In the genomic region with DNA sequence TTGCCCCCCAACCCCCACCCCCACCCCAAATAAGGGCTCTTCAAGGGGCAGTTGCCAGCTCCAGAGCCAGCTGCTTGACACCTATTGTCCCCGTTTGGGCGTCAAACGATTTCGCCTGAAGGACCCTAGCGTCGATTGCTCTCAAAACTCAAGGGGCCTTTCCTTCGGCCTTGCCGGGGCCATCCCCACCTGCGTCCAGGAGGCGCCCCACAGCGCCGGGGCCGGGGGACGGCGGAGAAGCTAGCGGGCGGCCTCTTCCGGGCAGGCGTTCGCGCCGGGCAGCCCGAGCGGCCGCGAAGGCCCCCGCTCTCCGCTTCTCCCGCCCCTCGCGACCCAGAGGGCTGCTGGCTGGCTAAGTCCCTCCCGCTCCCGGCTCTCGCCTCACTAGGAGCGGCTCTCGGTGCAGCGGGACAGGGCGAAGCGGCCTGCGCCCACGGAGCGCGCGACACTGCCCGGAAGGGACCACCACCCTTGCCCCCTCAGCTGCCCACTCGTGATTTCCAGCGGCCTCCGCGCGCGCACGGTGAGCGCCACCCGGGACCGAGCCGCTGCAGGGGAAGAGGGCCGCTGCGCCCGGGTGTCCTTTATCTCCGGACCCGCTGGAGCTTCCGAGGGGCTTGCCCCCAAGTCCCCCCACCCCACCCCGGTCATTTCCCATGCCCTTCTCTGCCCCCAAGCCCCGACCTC, we compare ENCODE assay signal across 1 cellular context.
TF ChIP-seq lines count a peak whose summit lies in the region.

A gene with protein sequence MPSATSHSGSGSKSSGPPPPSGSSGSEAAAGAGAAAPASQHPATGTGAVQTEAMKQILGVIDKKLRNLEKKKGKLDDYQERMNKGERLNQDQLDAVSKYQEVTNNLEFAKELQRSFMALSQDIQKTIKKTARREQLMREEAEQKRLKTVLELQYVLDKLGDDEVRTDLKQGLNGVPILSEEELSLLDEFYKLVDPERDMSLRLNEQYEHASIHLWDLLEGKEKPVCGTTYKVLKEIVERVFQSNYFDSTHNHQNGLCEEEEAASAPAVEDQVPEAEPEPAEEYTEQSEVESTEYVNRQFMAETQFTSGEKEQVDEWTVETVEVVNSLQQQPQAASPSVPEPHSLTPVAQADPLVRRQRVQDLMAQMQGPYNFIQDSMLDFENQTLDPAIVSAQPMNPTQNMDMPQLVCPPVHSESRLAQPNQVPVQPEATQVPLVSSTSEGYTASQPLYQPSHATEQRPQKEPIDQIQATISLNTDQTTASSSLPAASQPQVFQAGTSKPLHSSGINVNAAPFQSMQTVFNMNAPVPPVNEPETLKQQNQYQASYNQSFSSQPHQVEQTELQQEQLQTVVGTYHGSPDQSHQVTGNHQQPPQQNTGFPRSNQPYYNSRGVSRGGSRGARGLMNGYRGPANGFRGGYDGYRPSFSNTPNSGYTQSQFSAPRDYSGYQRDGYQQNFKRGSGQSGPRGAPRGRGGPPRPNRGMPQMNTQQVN (plus strand): TSS at position 383 of the 687 bp plus-strand sequence. CDS start 690 bp downstream, outside the sequence.

TF ChIP-seq in K562, 482 proteins besides CTCF, POLR2A, EP300 and RAD21 (continued from another document and continues in another):
- TF ChIP-seq, protein P1, sequence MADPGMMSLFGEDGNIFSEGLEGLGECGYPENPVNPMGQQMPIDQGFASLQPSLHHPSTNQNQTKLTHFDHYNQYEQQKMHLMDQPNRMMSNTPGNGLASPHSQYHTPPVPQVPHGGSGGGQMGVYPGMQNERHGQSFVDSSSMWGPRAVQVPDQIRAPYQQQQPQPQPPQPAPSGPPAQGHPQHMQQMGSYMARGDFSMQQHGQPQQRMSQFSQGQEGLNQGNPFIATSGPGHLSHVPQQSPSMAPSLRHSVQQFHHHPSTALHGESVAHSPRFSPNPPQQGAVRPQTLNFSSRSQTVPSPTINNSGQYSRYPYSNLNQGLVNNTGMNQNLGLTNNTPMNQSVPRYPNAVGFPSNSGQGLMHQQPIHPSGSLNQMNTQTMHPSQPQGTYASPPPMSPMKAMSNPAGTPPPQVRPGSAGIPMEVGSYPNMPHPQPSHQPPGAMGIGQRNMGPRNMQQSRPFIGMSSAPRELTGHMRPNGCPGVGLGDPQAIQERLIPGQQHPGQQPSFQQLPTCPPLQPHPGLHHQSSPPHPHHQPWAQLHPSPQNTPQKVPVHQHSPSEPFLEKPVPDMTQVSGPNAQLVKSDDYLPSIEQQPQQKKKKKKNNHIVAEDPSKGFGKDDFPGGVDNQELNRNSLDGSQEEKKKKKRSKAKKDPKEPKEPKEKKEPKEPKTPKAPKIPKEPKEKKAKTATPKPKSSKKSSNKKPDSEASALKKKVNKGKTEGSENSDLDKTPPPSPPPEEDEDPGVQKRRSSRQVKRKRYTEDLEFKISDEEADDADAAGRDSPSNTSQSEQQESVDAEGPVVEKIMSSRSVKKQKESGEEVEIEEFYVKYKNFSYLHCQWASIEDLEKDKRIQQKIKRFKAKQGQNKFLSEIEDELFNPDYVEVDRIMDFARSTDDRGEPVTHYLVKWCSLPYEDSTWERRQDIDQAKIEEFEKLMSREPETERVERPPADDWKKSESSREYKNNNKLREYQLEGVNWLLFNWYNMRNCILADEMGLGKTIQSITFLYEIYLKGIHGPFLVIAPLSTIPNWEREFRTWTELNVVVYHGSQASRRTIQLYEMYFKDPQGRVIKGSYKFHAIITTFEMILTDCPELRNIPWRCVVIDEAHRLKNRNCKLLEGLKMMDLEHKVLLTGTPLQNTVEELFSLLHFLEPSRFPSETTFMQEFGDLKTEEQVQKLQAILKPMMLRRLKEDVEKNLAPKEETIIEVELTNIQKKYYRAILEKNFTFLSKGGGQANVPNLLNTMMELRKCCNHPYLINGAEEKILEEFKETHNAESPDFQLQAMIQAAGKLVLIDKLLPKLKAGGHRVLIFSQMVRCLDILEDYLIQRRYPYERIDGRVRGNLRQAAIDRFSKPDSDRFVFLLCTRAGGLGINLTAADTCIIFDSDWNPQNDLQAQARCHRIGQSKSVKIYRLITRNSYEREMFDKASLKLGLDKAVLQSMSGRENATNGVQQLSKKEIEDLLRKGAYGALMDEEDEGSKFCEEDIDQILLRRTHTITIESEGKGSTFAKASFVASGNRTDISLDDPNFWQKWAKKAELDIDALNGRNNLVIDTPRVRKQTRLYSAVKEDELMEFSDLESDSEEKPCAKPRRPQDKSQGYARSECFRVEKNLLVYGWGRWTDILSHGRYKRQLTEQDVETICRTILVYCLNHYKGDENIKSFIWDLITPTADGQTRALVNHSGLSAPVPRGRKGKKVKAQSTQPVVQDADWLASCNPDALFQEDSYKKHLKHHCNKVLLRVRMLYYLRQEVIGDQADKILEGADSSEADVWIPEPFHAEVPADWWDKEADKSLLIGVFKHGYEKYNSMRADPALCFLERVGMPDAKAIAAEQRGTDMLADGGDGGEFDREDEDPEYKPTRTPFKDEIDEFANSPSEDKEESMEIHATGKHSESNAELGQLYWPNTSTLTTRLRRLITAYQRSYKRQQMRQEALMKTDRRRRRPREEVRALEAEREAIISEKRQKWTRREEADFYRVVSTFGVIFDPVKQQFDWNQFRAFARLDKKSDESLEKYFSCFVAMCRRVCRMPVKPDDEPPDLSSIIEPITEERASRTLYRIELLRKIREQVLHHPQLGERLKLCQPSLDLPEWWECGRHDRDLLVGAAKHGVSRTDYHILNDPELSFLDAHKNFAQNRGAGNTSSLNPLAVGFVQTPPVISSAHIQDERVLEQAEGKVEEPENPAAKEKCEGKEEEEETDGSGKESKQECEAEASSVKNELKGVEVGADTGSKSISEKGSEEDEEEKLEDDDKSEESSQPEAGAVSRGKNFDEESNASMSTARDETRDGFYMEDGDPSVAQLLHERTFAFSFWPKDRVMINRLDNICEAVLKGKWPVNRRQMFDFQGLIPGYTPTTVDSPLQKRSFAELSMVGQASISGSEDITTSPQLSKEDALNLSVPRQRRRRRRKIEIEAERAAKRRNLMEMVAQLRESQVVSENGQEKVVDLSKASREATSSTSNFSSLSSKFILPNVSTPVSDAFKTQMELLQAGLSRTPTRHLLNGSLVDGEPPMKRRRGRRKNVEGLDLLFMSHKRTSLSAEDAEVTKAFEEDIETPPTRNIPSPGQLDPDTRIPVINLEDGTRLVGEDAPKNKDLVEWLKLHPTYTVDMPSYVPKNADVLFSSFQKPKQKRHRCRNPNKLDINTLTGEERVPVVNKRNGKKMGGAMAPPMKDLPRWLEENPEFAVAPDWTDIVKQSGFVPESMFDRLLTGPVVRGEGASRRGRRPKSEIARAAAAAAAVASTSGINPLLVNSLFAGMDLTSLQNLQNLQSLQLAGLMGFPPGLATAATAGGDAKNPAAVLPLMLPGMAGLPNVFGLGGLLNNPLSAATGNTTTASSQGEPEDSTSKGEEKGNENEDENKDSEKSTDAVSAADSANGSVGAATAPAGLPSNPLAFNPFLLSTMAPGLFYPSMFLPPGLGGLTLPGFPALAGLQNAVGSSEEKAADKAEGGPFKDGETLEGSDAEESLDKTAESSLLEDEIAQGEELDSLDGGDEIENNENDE (IDR thresholded peaks at IDR 0.05; ENCODE audit: low read depth, low read length), result no peak
- TF ChIP-seq SAFB (IDR thresholded peaks at IDR 0.05; ENCODE audit: borderline replicate concordance, low read depth, low read length) (peak; percentile 97), XRCC4 (IDR thresholded peaks at IDR 0.05; ENCODE audit: extremely low read depth, insufficient read depth, insufficient read length) (no peak), FIP1L1 (IDR thresholded peaks at IDR 0.05; ENCODE audit: low read depth, low read length, poor library complexity, severe bottlenecking) (peak; percentile 92), MAFK (IDR thresholded peaks at IDR 0.05; ENCODE audit: low read length) (no peak), EP400 (IDR thresholded peaks at IDR 0.05) (peak; percentile 34; the same call in 1 of the 2 replicates), DMBX1 (CRISPR knock-in tag; IDR thresholded peaks at IDR 0.05; ENCODE audit: borderline replicate concordance) (no peak), EHMT2 (IDR thresholded peaks at IDR 0.05) (no peak), ZNF165 (CRISPR knock-in tag; IDR thresholded peaks at IDR 0.05; ENCODE audit: borderline replicate concordance) (no peak), HOXB6 (CRISPR knock-in tag; IDR thresholded peaks at IDR 0.05; ENCODE audit: borderline replicate concordance) (no peak), PHF21A (IDR thresholded peaks at IDR 0.05; ENCODE audit: borderline replicate concordance, low read depth) (no peak), ZBTB7A (IDR thresholded peaks at IDR 0.05; ENCODE audit: borderline replicate concordance, control insufficient read depth, low read depth, low read length) (peak; percentile 23; the same call in 1 of the 2 replicates), JUNB (CRISPR knock-in tag; conservative IDR thresholded peaks at IDR 0.05) (no peak), ZNF316 (IDR thresholded peaks at IDR 0.05) (no peak), PURB (CRISPR knock-in tag; IDR thresholded peaks at IDR 0.05; ENCODE audit: low read depth) (no peak), SREBF1 (IDR thresholded peaks at IDR 0.05; ENCODE audit: borderline replicate concordance, low read depth, low read length) (no peak), NCOA4 (IDR thresholded peaks at IDR 0.05; ENCODE audit: partially characterized antibody) (no peak), MIER1 (IDR thresholded peaks at IDR 0.05; ENCODE audit: low read depth) (no peak), CAMTA2 (CRISPR knock-in tag; conservative IDR thresholded peaks at IDR 0.05) (0 out of 2 replicates have a peak, but pooled peaks have one; percentile 46), CTBP1 (IDR thresholded peaks at IDR 0.05; ENCODE audit: borderline replicate concordance) (peak; percentile 85), FOXJ2 (tag; IDR thresholded peaks at IDR 0.05) (no peak), POLR2H (tag; IDR thresholded peaks at IDR 0.05; ENCODE audit: low read depth) (peak; percentile 77; the same call in 1 of the 2 replicates), ZNF778 (CRISPR knock-in tag; IDR thresholded peaks at IDR 0.05) (no peak), SIRT6 (IDR thresholded peaks at IDR 0.05; ENCODE audit: low read depth, low read length) (no peak), ZBED1 (IDR thresholded peaks at IDR 0.05) (no peak), ZNF507 (tag; conservative IDR thresholded peaks at IDR 0.05) (no peak), RBM34 (IDR thresholded peaks at IDR 0.05; ENCODE audit: borderline replicate concordance, insufficient read depth, low read length) (peak; percentile 45; the same call in 1 of the 2 replicates), ZNF436 (CRISPR knock-in tag; IDR thresholded peaks at IDR 0.05) (no peak), MECOM (CRISPR knock-in tag; IDR thresholded peaks at IDR 0.05) (no peak), MED1 (CRISPR knock-in tag; IDR thresholded peaks at IDR 0.05; ENCODE audit: borderline replicate concordance) (no peak), HNRNPUL1 (IDR thresholded peaks at IDR 0.05; ENCODE audit: low read length) (no peak), TFAM (CRISPR knock-in tag; conservative IDR thresholded peaks at IDR 0.05) (no peak)
- TF ChIP-seq, protein P2, sequence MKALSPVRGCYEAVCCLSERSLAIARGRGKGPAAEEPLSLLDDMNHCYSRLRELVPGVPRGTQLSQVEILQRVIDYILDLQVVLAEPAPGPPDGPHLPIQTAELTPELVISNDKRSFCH (CRISPR knock-in tag; IDR thresholded peaks at IDR 0.05), result no peak
- TF ChIP-seq, protein P2 (tag; IDR thresholded peaks at IDR 0.05), result peak; percentile 44; the same call in 1 of the 2 replicates
- TF ChIP-seq, protein P3, sequence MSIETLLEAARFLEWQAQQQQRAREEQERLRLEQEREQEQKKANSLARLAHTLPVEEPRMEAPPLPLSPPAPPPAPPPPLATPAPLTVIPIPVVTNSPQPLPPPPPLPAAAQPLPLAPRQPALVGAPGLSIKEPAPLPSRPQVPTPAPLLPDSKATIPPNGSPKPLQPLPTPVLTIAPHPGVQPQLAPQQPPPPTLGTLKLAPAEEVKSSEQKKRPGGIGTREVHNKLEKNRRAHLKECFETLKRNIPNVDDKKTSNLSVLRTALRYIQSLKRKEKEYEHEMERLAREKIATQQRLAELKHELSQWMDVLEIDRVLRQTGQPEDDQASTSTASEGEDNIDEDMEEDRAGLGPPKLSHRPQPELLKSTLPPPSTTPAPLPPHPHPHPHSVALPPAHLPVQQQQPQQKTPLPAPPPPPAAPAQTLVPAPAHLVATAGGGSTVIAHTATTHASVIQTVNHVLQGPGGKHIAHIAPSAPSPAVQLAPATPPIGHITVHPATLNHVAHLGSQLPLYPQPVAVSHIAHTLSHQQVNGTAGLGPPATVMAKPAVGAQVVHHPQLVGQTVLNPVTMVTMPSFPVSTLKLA (conservative IDR thresholded peaks at IDR 0.05), result peak in 1 of 2 experiments; percentile 50; a peak in 3 of 4 replicates
- TF ChIP-seq, protein P4, sequence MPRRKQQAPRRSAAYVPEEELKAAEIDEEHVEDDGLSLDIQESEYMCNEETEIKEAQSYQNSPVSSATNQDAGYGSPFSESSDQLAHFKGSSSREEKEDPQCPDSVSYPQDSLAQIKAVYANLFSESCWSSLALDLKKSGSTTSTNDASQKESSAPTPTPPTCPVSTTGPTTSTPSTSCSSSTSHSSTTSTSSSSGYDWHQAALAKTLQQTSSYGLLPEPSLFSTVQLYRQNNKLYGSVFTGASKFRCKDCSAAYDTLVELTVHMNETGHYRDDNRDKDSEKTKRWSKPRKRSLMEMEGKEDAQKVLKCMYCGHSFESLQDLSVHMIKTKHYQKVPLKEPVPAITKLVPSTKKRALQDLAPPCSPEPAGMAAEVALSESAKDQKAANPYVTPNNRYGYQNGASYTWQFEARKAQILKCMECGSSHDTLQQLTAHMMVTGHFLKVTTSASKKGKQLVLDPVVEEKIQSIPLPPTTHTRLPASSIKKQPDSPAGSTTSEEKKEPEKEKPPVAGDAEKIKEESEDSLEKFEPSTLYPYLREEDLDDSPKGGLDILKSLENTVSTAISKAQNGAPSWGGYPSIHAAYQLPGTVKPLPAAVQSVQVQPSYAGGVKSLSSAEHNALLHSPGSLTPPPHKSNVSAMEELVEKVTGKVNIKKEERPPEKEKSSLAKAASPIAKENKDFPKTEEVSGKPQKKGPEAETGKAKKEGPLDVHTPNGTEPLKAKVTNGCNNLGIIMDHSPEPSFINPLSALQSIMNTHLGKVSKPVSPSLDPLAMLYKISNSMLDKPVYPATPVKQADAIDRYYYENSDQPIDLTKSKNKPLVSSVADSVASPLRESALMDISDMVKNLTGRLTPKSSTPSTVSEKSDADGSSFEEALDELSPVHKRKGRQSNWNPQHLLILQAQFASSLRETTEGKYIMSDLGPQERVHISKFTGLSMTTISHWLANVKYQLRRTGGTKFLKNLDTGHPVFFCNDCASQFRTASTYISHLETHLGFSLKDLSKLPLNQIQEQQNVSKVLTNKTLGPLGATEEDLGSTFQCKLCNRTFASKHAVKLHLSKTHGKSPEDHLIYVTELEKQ (CRISPR knock-in tag; IDR thresholded peaks at IDR 0.05), result no peak
- TF ChIP-seq, protein P5, sequence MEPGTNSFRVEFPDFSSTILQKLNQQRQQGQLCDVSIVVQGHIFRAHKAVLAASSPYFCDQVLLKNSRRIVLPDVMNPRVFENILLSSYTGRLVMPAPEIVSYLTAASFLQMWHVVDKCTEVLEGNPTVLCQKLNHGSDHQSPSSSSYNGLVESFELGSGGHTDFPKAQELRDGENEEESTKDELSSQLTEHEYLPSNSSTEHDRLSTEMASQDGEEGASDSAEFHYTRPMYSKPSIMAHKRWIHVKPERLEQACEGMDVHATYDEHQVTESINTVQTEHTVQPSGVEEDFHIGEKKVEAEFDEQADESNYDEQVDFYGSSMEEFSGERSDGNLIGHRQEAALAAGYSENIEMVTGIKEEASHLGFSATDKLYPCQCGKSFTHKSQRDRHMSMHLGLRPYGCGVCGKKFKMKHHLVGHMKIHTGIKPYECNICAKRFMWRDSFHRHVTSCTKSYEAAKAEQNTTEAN (CRISPR knock-in tag; IDR thresholded peaks at IDR 0.05), result no peak
- TF ChIP-seq, protein P6, sequence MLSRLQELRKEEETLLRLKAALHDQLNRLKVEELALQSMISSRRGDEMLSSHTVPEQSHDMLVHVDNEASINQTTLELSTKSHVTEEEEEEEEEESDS (CRISPR knock-in tag; IDR thresholded peaks at IDR 0.05), result no peak
